42 cellular contexts compared by ENCODE assay signal in genomic region chr3:27740854-27741253, GRCh38. TPM values are rescaled to one million over a fixed set of nuclear protein-coding genes. Genes with fewer than 3 reads are reported as not detected.
"Had no signal": no experiment of that assay in that cellular context is flagged by ENCODE, and none has a peak within 500 bp of the region (broad histone marks: within the 10 kb centered on the region; RNA-seq: fewer than 3 reads in every experiment).

No MANE protein-coding gene starts in this region.

- H3K27ac Mint-ChIP-seq: activated naive CD4-positive, alpha-beta T cell treated with anti-CD3 and anti-CD28 coated beads for 36 hours; activated naive CD4-positive, alpha-beta T cell treated with anti-CD3 and anti-CD28 coated beads, Interleukin-2, amount 10 ng/mL, durations not matched to agents 7 days and 5 days; activated naive CD4-positive, alpha-beta T cell treated with anti-CD3 and anti-CD28 coated beads, Interleukin-2, amount 50 U/mL, for 24 hours; activated naive CD4-positive, alpha-beta T cell treated with anti-CD3 and anti-CD28 coated beads, Interleukin-2, amount 50 U/mL, for 72 hours; activated naive CD8-positive, alpha-beta T cell; activated naive CD8-positive, alpha-beta T cell treated with anti-CD3 and anti-CD28 coated beads for 36 hours; activated naive CD8-positive, alpha-beta T cell treated with anti-CD3 and anti-CD28 coated beads, Interleukin-2, amount 10 ng/mL, durations not matched to agents 7 days and 5 days; activated naive CD8-positive, alpha-beta T cell treated with anti-CD3 and anti-CD28 coated beads, Interleukin-2, amount 50 U/mL, for 24 hours; activated T-cell treated with anti-CD3 and anti-CD28 coated beads, Interleukin-2, amount 50 U/mL, for 24 hours; activated T-cell treated with anti-CD3 and anti-CD28 coated beads, Interleukin-2, amount 50 U/mL, for 72 hours; activated T-helper 1 cell treated with anti-CD3 and anti-CD28 coated beads, Interleukin-12 subunit alpha, Interleukin-12 subunit beta, Interleukin-2, Interleukin-4 antibody, amounts not matched to agents 30 ng/mL and 10 ng/mL and 1 ng/mL, durations not matched to agents 14 hours and 24 hours and 36 hours; activated T-helper 17 cell treated with anti-CD3 and anti-CD28 coated beads, Interleukin-2, amount 50 U/mL, for 72 hours; activated T-helper 2 cell treated with anti-CD3 and anti-CD28 coated beads, Interferon-gamma antibody, Interleukin-2, Interleukin-4, amounts not matched to agents 10 μg/mL and 5 μg/mL and 100 μg/mL, durations not matched to agents 14 hours and 24 hours and 36 hours; brain had no signal

- H3K27me3 ChIP-seq: ascending aorta, body of pancreas, brain microvascular endothelial cell, breast epithelium, cardiac muscle cell had no signal

- ATAC-seq: activated naive CD4-positive, alpha-beta T cell treated with anti-CD3 and anti-CD28 coated beads, Interleukin-2, amount 50 U/mL, for 72 hours; activated naive CD8-positive, alpha-beta T cell treated with anti-CD3 and anti-CD28 coated beads, Interleukin-2, amount 50 U/mL, for 24 hours; activated T-cell treated with anti-CD3 and anti-CD28 coated beads, Interleukin-2, amount 50 U/mL, for 4 hours; activated T-cell treated with anti-CD3 and anti-CD28 coated beads, Interleukin-2, amount 50 U/mL, for 72 hours; activated T-helper 17 cell treated with anti-CD3 and anti-CD28 coated beads, Interleukin-2, amount 50 U/mL, for 72 hours; body of pancreas had no signal

- DNase-seq: activated effector memory CD4-positive, alpha-beta T cell treated with anti-CD3 and anti-CD28 coated beads, Interleukin-2, amount 50 U/mL, for 16 hours; activated effector memory CD4-positive, alpha-beta T cell treated with Interleukin-2 at 50 U/mL for 16 hours; activated gamma-delta T cell; activated gamma-delta T cell treated with Interleukin-2 at 50 U/mL for 16 hours; activated naive CD4-positive, alpha-beta T cell; activated naive CD4-positive, alpha-beta T cell treated with anti-CD3 and anti-CD28 coated beads for 36 hours; activated naive CD4-positive, alpha-beta T cell treated with anti-CD3 and anti-CD28 coated beads, Interleukin-2, amount 10 ng/mL, durations not matched to agents 7 days and 5 days; activated naive CD4-positive, alpha-beta T cell treated with anti-CD3 and anti-CD28 coated beads, Interleukin-2, amount 50 U/mL, for 16 hours; activated naive CD4-positive, alpha-beta T cell treated with Interleukin-2 at 50 U/mL for 16 hours; activated naive CD8-positive, alpha-beta T cell treated with anti-CD3 and anti-CD28 coated beads for 36 hours; activated naive CD8-positive, alpha-beta T cell treated with anti-CD3 and anti-CD28 coated beads, Interleukin-2, amount 10 ng/mL, durations not matched to agents 7 days and 5 days; activated naive CD8-positive, alpha-beta T cell treated with anti-CD3 and anti-CD28 coated beads, Interleukin-2, amount 50 U/mL, for 24 hours; activated T-cell treated with anti-CD3 and anti-CD28 coated beads, Interleukin-2, amount 50 U/mL, for 1 hour; activated T-cell treated with anti-CD3 and anti-CD28 coated beads, Interleukin-2, amount 50 U/mL, for 24 hours; activated T-cell treated with anti-CD3 and anti-CD28 coated beads, Interleukin-2, amount 50 U/mL, for 4 hours; activated T-cell treated with anti-CD3 and anti-CD28 coated beads, Interleukin-2, amount 50 U/mL, for 48 hours; activated T-cell treated with anti-CD3 and anti-CD28 coated beads, Interleukin-2, amount 50 U/mL, for 72 hours; adrenal gland; amniotic stem cell; amygdala; anterior cingulate cortex; aorta; body of pancreas; brain microvascular endothelial cell; caudate nucleus; central memory CD4-positive, alpha-beta T cell; cerebellar nuclear complex had no signal

- H3K4me1 ChIP-seq: adrenal gland, ascending aorta, body of pancreas, breast epithelium had no signal

- H3K4me1 Mint-ChIP-seq: activated naive CD4-positive, alpha-beta T cell treated with anti-CD3 and anti-CD28 coated beads, Interleukin-2, amount 10 ng/mL, durations not matched to agents 7 days and 5 days; activated naive CD4-positive, alpha-beta T cell treated with anti-CD3 and anti-CD28 coated beads, Interleukin-2, amount 50 U/mL, for 24 hours; activated naive CD8-positive, alpha-beta T cell treated with anti-CD3 and anti-CD28 coated beads for 36 hours; activated naive CD8-positive, alpha-beta T cell treated with anti-CD3 and anti-CD28 coated beads, Interleukin-2, amount 10 ng/mL, durations not matched to agents 7 days and 5 days; activated naive CD8-positive, alpha-beta T cell treated with anti-CD3 and anti-CD28 coated beads, Interleukin-2, amount 50 U/mL, for 24 hours; activated T-helper 17 cell treated with anti-CD3 and anti-CD28 coated beads, Interleukin-2, amount 50 U/mL, for 72 hours; brain; central memory CD8-positive, alpha-beta T cell had no signal

- H3K4me3 ChIP-seq: adrenal gland, ascending aorta, body of pancreas, breast epithelium, cardiac muscle cell had no signal

- H3K36me3 ChIP-seq: adrenal gland, ascending aorta, brain microvascular endothelial cell, breast epithelium, cardiac muscle cell had no signal

- H3K9me3 Mint-ChIP-seq: activated naive CD4-positive, alpha-beta T cell treated with anti-CD3 and anti-CD28 coated beads for 36 hours had no signal

- H3K9me3 ChIP-seq: adrenal gland, ascending aorta, body of pancreas, breast epithelium had no signal

- H3K27me3 Mint-ChIP-seq: activated naive CD8-positive, alpha-beta T cell treated with anti-CD3 and anti-CD28 coated beads for 36 hours had no signal

- H3K36me3 Mint-ChIP-seq: activated naive CD4-positive, alpha-beta T cell treated with anti-CD3 and anti-CD28 coated beads, Interleukin-2, amount 10 ng/mL, durations not matched to agents 7 days and 5 days; activated naive CD4-positive, alpha-beta T cell treated with anti-CD3 and anti-CD28 coated beads, Interleukin-2, amount 50 U/mL, for 72 hours; activated naive CD8-positive, alpha-beta T cell treated with anti-CD3 and anti-CD28 coated beads, Interleukin-2, amount 10 ng/mL, durations not matched to agents 7 days and 5 days; brain had no signal

- H3K4me3 Mint-ChIP-seq: activated naive CD4-positive, alpha-beta T cell treated with anti-CD3 and anti-CD28 coated beads for 36 hours; activated naive CD4-positive, alpha-beta T cell treated with anti-CD3 and anti-CD28 coated beads, Interleukin-2, amount 10 ng/mL, durations not matched to agents 7 days and 5 days; activated naive CD4-positive, alpha-beta T cell treated with anti-CD3 and anti-CD28 coated beads, Interleukin-2, amount 50 U/mL, for 24 hours; activated naive CD8-positive, alpha-beta T cell; activated naive CD8-positive, alpha-beta T cell treated with anti-CD3 and anti-CD28 coated beads for 36 hours; activated naive CD8-positive, alpha-beta T cell treated with anti-CD3 and anti-CD28 coated beads, Interleukin-2, amount 10 ng/mL, durations not matched to agents 7 days and 5 days; activated naive CD8-positive, alpha-beta T cell treated with anti-CD3 and anti-CD28 coated beads, Interleukin-2, amount 50 U/mL, for 24 hours; activated T-cell treated with anti-CD3 and anti-CD28 coated beads, Interleukin-2, amount 50 U/mL, for 24 hours; activated T-cell treated with anti-CD3 and anti-CD28 coated beads, Interleukin-2, amount 50 U/mL, for 4 hours; activated T-cell treated with anti-CD3 and anti-CD28 coated beads, Interleukin-2, amount 50 U/mL, for 72 hours; activated T-helper 1 cell treated with anti-CD3 and anti-CD28 coated beads, Interleukin-12 subunit alpha, Interleukin-12 subunit beta, Interleukin-2, Interleukin-4 antibody, amounts not matched to agents 30 ng/mL and 10 ng/mL and 1 ng/mL, durations not matched to agents 14 hours and 24 hours and 36 hours; activated T-helper 17 cell treated with anti-CD3 and anti-CD28 coated beads, Interleukin-2, amount 50 U/mL, for 72 hours; brain; central memory CD8-positive, alpha-beta T cell had no signal

- H3K27ac ChIP-seq: adrenal gland, ascending aorta, body of pancreas, brain microvascular endothelial cell, breast epithelium, cardiac muscle cell had no signal

RNA-seq across cellular contexts. Expression of gene EOMES, which starts 18.7 kb away (rescaled TPM):
- total RNA-seq: ascending aorta, astrocyte, bronchial epithelial cell, cardiac muscle cell, cardiac septum, chondrocyte had no signal
